ENCODE assay signal across 11 cellular contexts in the genomic region with DNA sequence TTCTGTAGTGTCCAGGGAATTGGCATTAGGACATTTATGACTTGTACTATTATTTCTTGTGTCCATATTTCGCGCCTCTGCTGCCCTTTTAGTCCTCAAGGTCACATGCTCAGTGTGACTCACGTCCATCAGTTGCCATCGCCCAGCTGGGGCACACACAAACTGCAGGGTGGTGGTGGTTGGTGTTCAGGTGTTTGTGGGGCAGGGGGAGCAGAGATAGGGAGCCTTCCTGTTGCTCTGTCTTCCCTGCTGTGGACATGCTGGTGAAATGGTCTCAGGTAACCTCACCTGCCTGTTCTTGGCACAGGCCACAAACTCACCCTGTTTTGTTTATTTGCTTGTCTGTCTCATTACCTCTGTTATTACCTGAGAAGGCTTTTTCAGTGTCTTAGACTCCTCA. TPM values are rescaled to one million over a fixed set of nuclear protein-coding genes. Genes with fewer than 3 reads are reported as not detected.
A peak's percentile ranks its signal among the peaks of the same experiment; 100 is the strongest.
DNase-seq lines count a peak whose midpoint lies in the region; ATAC-seq and TF ChIP-seq lines count a peak whose summit lies in the region.
"Had no signal": no experiment of that assay in that cellular context is flagged by ENCODE, and none has a peak within 500 bp of the region (broad histone marks: within the 10 kb centered on the region; RNA-seq: fewer than 3 reads in every experiment).

No MANE protein-coding gene starts in this region.

- H3K36me3 ChIP-seq in tibial artery = peaks cover 26 to 91% (median 59%) of the 10 kb centered on the region in 3 donors

- H3K23ac ChIP-seq in H9 (ENCODE audit: insufficient read length, low read depth, low read length) = no peak overlapping the region

- intact Hi-C loops in tibial artery (cut with DNase I; ENCODE audit: low total_unique reads) = no loop called here

- H3K4me3 Mint-ChIP-seq in H9 = no peak overlapping the region
- no peak overlapping the region for H3K4me3 Mint-ChIP-seq in T-helper 17 cell

- H4K5ac ChIP-seq in H9 (ENCODE audit: insufficient read length, low read depth, low read length) = no peak overlapping the region

- H3K36me3 Mint-ChIP-seq in H9 (ENCODE audit: insufficient read depth in 1 of 3, low read depth in 3 of 3) = peaks cover 47 to 82% (median 73%) of the 10 kb centered on the region in 3 experiments; a peak in 6 of 7 replicates
- peaks cover 10% of the 10 kb centered on the region for H3K36me3 Mint-ChIP-seq in T-helper 17 cell (ENCODE audit: low read depth)

- no peak overlapping the region for H4K8ac ChIP-seq in H9 (replicated peaks; ENCODE audit: insufficient read length, low read depth, low read length)

- no peak overlapping the region for H2BK12ac ChIP-seq in H9 (ENCODE audit: insufficient read length, low read depth, low read length)

- WGBS in H9 (ENCODE audit: extremely low coverage, insufficient read length, low lambda C conversion rate) = no CpG with 5 or more reads among the region's 4 CpGs

- no peak overlapping the region for H2BK20ac ChIP-seq in H9 (ENCODE audit: low read depth, low read length, poor library complexity, severe bottlenecking)

- no peak overlapping the region for H3K9ac ChIP-seq in H9 (ENCODE audit: extremely low read depth, insufficient read length, low read length)

- no peak overlapping the region for H3K18ac ChIP-seq in H9 (ENCODE audit: insufficient read length, low read depth, low read length)

- ATAC-seq in T-helper 17 cell (no peak), GM19023 (IDR thresholded peaks at IDR 0.05; ENCODE audit: unreplicated experiment) (no peak)

- no peak overlapping the region for H3K4me2 ChIP-seq in H9 (ENCODE audit: insufficient read depth, insufficient read length, low read length)

- H2BK15ac ChIP-seq in H9 (ENCODE audit: low read depth, low read length) = no peak overlapping the region

- peaks cover 4% of the 10 kb centered on the region for H3K79me1 ChIP-seq in H9 (ENCODE audit: insufficient read depth, low read depth, low read length, poor library complexity, severe bottlenecking)

- H2BK5ac ChIP-seq in H9 (ENCODE audit: insufficient read length, low read length) = no peak overlapping the region

- no peak overlapping the region for H3K56ac ChIP-seq in H9 (ENCODE audit: insufficient read length, low read depth, low read length)

- peaks cover 2% of the 10 kb centered on the region for H3K23me2 ChIP-seq in H9 (ENCODE audit: insufficient read length, low read depth, low read length, poor library complexity, severe bottlenecking)

- no peak overlapping the region for H3T11ph ChIP-seq in H9 (ENCODE audit: low read length)

- H4K20me1 ChIP-seq in H9 (ENCODE audit: control insufficient read depth, insufficient read depth, insufficient read length) = no peaks in the 10 kb centered on the region

- no peaks in the 10 kb centered on the region for H3K9me3 Mint-ChIP-seq in H9

- H3K27me3 Mint-ChIP-seq in H9 (ENCODE audit: low read depth) = no peaks in the 10 kb centered on the region; the same call in 1 of the 2 replicates
- H3K27me3 Mint-ChIP-seq in T-helper 17 cell = no peaks in the 10 kb centered on the region
- H3K27me3 Mint-ChIP-seq: naive thymus-derived CD4-positive, alpha-beta T cell had no signal

- H2BK120ac ChIP-seq in H9 (ENCODE audit: low read depth, low read length, poor library complexity, severe bottlenecking) = no peak overlapping the region

- no peaks in the 10 kb centered on the region for H3K27me3 ChIP-seq in H9 (ENCODE audit: insufficient read depth, low read length)
- H3K27me3 ChIP-seq in tibial artery = no peaks in the 10 kb centered on the region
- H3K27me3 ChIP-seq: BLaER1 treated with 17β-estradiol and CSF1 and Interleukin-3, amounts not matched to agents 10 nM and 100 nM had no signal

- TF ChIP-seq CTCF in H9 (conservative IDR thresholded peaks at IDR 0.05) = no peak
- TF ChIP-seq CTCF in GM20000 (IDR thresholded peaks at IDR 0.05; ENCODE audit: extremely low read depth, missing control alignments) = no peak
- TF ChIP-seq CTCF in tibial artery (IDR thresholded peaks at IDR 0.05) = no peak

- no peak overlapping the region for H4K91ac ChIP-seq in H9 (ENCODE audit: insufficient read length, low read depth, low read length)

- H3K4me3 ChIP-seq in tibial artery = no peak overlapping the region
- H3K4me3 ChIP-seq: BLaER1 treated with 17β-estradiol and CSF1 and Interleukin-3, amounts not matched to agents 10 nM and 100 nM had no signal

- H3K9me3 ChIP-seq in H9 (ENCODE audit: control insufficient read depth, low read depth, low read length) = no peaks in the 10 kb centered on the region
- H3K9me3 ChIP-seq in T-helper 17 cell (ENCODE audit: control insufficient read depth, low read length, poor library complexity, severe bottlenecking) = no peaks in the 10 kb centered on the region
- H3K9me3 ChIP-seq in tibial artery = no peaks in the 10 kb centered on the region

- no peak overlapping the region for H3K14ac ChIP-seq in H9 (ENCODE audit: insufficient read depth, low read length)

- no peak overlapping the region for H2AFZ ChIP-seq in H9 (ENCODE audit: low read length)

- H3K27ac ChIP-seq in H9 (ENCODE audit: insufficient read length, low read depth, low read length) = no peak overlapping the region
- no peak overlapping the region for H3K27ac ChIP-seq in tibial artery

- no peak overlapping the region for H2AK5ac ChIP-seq in H9 (ENCODE audit: insufficient read length, low read length)

- H3K4me1 ChIP-seq in H9 (ENCODE audit: insufficient read depth, low read length) (no peaks in the 10 kb centered on the region), tibial artery (peaks cover 0 to 7% (median 0%) of the 10 kb centered on the region in 4 donors)

- DNase-seq in A172 (ENCODE audit: low spot score) = peak; percentile 85
- DNase-seq in H9 = no peak
- no peak for DNase-seq in T-helper 17 cell
- DNase-seq in glomerular visceral epithelial cell (ENCODE audit: extremely low spot score) = peak; percentile 33
- no peak for DNase-seq in GM20000 (ENCODE audit: low spot score)
- DNase-seq in kidney glomerular epithelial cell (lab: John Stamatoyannopoulos, UW) = no peak
- no peak for DNase-seq in tibial artery
- DNase-seq: naive thymus-derived CD4-positive, alpha-beta T cell; NCI-H1105 treated with DMSO at 0.1 percent for 48 hours had no signal

- peaks cover 7% of the 10 kb centered on the region; the same call in 1 of the 2 replicates for H3K79me2 ChIP-seq in H9 (ENCODE audit: insufficient read depth, low read length)

- H3K4ac ChIP-seq in H9 (ENCODE audit: low read depth, low read length) = no peak overlapping the region

- peak overlapping the region; percentile 67 to 90 (median 80); a peak in 4 of 7 replicates for H3K27ac Mint-ChIP-seq in H9
- H3K27ac Mint-ChIP-seq in T-helper 17 cell = peak overlapping the region; percentile 87

- peaks cover 0 to 2% of the 10 kb centered on the region in 2 experiments; a peak in 1 of 4 replicates for H3K4me1 Mint-ChIP-seq in H9
- peaks cover 13% of the 10 kb centered on the region for H3K4me1 Mint-ChIP-seq in T-helper 17 cell

RNA-seq across cellular contexts. Expression of a gene that starts 22.4 kb away (rescaled TPM):
- 2.3 and 4.7 TPM in 2 replicates for total RNA-seq in A172 (2014; rRNA removed; shearing (Covaris generic))
- 64.2 and 65.9 TPM in 2 replicates for total RNA-seq in H9 (2021)
- total RNA-seq in T-helper 17 cell = 10 to 100 TPM; 44.6 to 50.7 TPM

RNA-seq across cellular contexts. Expression of a gene that starts 26.6 kb away (rescaled TPM):
- 32.0 and 34.5 TPM in 2 replicates for total RNA-seq in A172 (2014; rRNA removed; shearing (Covaris generic))
- total RNA-seq in H9 (2021) (8.3 and 9.9 TPM in 2 replicates), T-helper 17 cell (1 to 10 TPM; 6.6 to 9.1 TPM)

RNA-seq across cellular contexts. Expression of a gene that starts 28.6 kb away (rescaled TPM):
- total RNA-seq in A172 (2014; rRNA removed; shearing (Covaris generic)) = 28.8 and 31.9 TPM in 2 replicates
- total RNA-seq in H9 (2021) (85.3 and 86.4 TPM in 2 replicates), T-helper 17 cell (10 to 100 TPM; 34.1 to 36.3 TPM)

RNA-seq across cellular contexts. Expression of a gene that starts 32.3 kb away (rescaled TPM):
- total RNA-seq in A172 (2014; rRNA removed; shearing (Covaris generic)) = 0.43 and 0.79 TPM in 2 replicates
- total RNA-seq in H9 (2021) (3.3 and 3.5 TPM in 2 replicates), T-helper 17 cell (1 to 10 TPM; 1.1 to 1.3 TPM)

RNA-seq across cellular contexts. Expression of a gene that starts 33.0 kb away (rescaled TPM):
- total RNA-seq in A172 (2014; rRNA removed; shearing (Covaris generic)) = 131 and 142 TPM in 2 replicates
- total RNA-seq in H9 (2021) (75.1 and 78.4 TPM in 2 replicates), T-helper 17 cell (100 to 1,000 TPM; 161 to 195 TPM)

Comparison
In these comparisons a context has a peak if more than half of its experiments do, and no peak if none do; other contexts are left out.
1. DNase-seq: peak in A172 (single experiment) and glomerular visceral epithelial cell (single experiment); none in H9 (single experiment), T-helper 17 cell (0 of 3), GM20000 (single experiment), kidney glomerular epithelial cell (single experiment) and tibial artery (0 of 2).